ENCODE assay signal across 12 cellular contexts in the genomic region with DNA sequence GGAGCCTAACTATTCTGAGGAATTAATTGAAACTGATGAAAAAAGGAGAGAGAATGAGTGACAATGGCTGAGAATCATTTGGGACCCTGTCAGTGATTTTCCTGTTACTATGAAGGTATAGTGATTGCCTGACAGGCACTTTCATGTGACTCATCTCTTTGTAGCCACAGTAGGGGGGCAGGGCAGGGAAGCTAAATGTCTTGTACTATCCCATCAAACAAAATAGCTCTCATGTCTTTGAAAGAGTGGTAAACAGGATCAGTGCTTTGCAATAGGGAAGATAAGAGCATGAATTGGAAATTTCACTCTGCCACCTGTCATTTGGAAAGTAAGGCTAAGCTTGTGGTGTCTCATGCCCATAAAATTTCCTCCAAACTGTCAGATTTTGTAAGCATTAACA.
DNase-seq lines count a peak whose midpoint lies in the region; ATAC-seq and TF ChIP-seq lines count a peak whose summit lies in the region.
"Had no signal": no experiment of that assay in that cellular context is flagged by ENCODE, and none has a peak within 500 bp of the region (broad histone marks: within the 10 kb centered on the region; RNA-seq: fewer than 3 reads in every experiment).

No MANE protein-coding gene starts in this region.

- peaks cover 31% of the 10 kb centered on the region for H3K4me1 Mint-ChIP-seq in activated CD4-positive, alpha-beta T cell treated with anti-CD3 and anti-CD28 coated beads, Interleukin-2, amount 10 ng/mL, durations not matched to agents 24 days and 14 days
- H3K4me1 Mint-ChIP-seq in immature natural killer cell (peaks cover 2 to 16% of the 10 kb centered on the region in 2 donors), neural progenitor cell (peaks cover 22% of the 10 kb centered on the region)

- no peaks in the 10 kb centered on the region for H3F3A ChIP-seq in neural progenitor cell (ENCODE audit: low read depth)

- H3K4ac ChIP-seq in IMR-90 (ENCODE audit: low read depth, low read length) = no peak overlapping the region

- dilution Hi-C loops in IMR-90 (cut with HindIII; ENCODE audit: low sequenced_read_pairs, unreplicated experiment) = no loop called here

- DNase-seq in Caki2 (ENCODE audit: low read depth) = peak; percentile 30
- peak; percentile 79 for DNase-seq in IMR-90
- DNase-seq in activated CD4-positive, alpha-beta T cell treated with anti-CD3 and anti-CD28 coated beads, Interleukin-2, amount 10 ng/mL, durations not matched to agents 24 days and 14 days = no peak
- peak; percentile 41 for DNase-seq in glomerular visceral epithelial cell (ENCODE audit: extremely low spot score)
- no peak for DNase-seq in globus pallidus (ENCODE audit: low spot score)
- DNase-seq in immature natural killer cell = no peak
- no peak for DNase-seq in neural progenitor cell (ENCODE audit: low spot score)
- DNase-seq: DMS79 treated with DMSO at 0.1 percent for 48 hours, NCI-H1436 treated with DMSO at 0.1 percent for 48 hours, ovary had no signal

- peaks cover 15% of the 10 kb centered on the region for H3K9me1 ChIP-seq in IMR-90 (ENCODE audit: insufficient read depth, low read length)

- ATAC-seq in IMR-90 (ENCODE audit: low read depth) (peak; percentile 57), GM19351 (IDR thresholded peaks at IDR 0.05; ENCODE audit: unreplicated experiment) (no peak)

- H3K27ac Mint-ChIP-seq in activated CD4-positive, alpha-beta T cell treated with anti-CD3 and anti-CD28 coated beads, Interleukin-2, amount 10 ng/mL, durations not matched to agents 24 days and 14 days = peak overlapping the region; percentile 30
- H3K27ac Mint-ChIP-seq in immature natural killer cell = peak overlapping the region in 1 of 6 donors; percentile 1
- H3K27ac Mint-ChIP-seq in neural progenitor cell = no peak overlapping the region
- H3K27ac Mint-ChIP-seq: activated T-helper 1 cell treated with anti-CD3 and anti-CD28 coated beads, Interleukin-12 subunit alpha, Interleukin-12 subunit beta, Interleukin-2, Interleukin-4 antibody, amounts not matched to agents 30 ng/mL and 10 ng/mL and 1 ng/mL, durations not matched to agents 14 hours and 24 hours and 36 hours had no signal

- BruUV-seq in IMR-90 (replicated peaks; lab: Mats Ljungman, UMichigan) = no TSS peak

- no peak overlapping the region for H3K14ac ChIP-seq in IMR-90 (replicated peaks; ENCODE audit: low read depth, low read length)

- no peak overlapping the region for H2BK20ac ChIP-seq in IMR-90 (ENCODE audit: low read depth, low read length)

- TF ChIP-seq CTCF in IMR-90 (conservative IDR thresholded peaks at IDR 0.05; ENCODE audit: low read depth, low read length) (no peak), neural progenitor cell (IDR thresholded peaks at IDR 0.05) (no peak)

- H3K36me3 Mint-ChIP-seq in activated CD4-positive, alpha-beta T cell treated with anti-CD3 and anti-CD28 coated beads, Interleukin-2, amount 10 ng/mL, durations not matched to agents 24 days and 14 days (ENCODE audit: low read depth) = peaks cover 63% of the 10 kb centered on the region
- peaks cover 20 to 51% (median 49%) of the 10 kb centered on the region in 3 donors for H3K36me3 Mint-ChIP-seq in immature natural killer cell
- H3K36me3 Mint-ChIP-seq in neural progenitor cell = peaks cover 6% of the 10 kb centered on the region

- H3K27me3 Mint-ChIP-seq in activated CD4-positive, alpha-beta T cell treated with anti-CD3 and anti-CD28 coated beads, Interleukin-2, amount 10 ng/mL, durations not matched to agents 24 days and 14 days = no peaks in the 10 kb centered on the region
- peaks cover 0 to 2% (median 0%) of the 10 kb centered on the region in 3 donors for H3K27me3 Mint-ChIP-seq in immature natural killer cell (ENCODE audit: low read depth in 3 of 3)
- peaks cover 2% of the 10 kb centered on the region for H3K27me3 Mint-ChIP-seq in neural progenitor cell (ENCODE audit: insufficient read depth, low read depth)

- H3K27ac ChIP-seq in IMR-90 (ENCODE audit: insufficient read depth, low read length) (no peak overlapping the region), neural progenitor cell (no peak overlapping the region)
- H3K27ac ChIP-seq: ovary had no signal

- H2BK120ac ChIP-seq in IMR-90 (ENCODE audit: low read depth, low read length) = no peak overlapping the region

- in situ Hi-C loops in Caki2 (cut with HindIII; ENCODE audit: low pct_unique_long_range_greater_than_20kb, low sequenced_read_pairs) (no loop called here), IMR-90 (cut with MboI; ENCODE audit: low sequenced_read_pairs) (no loop called here)

- no peak overlapping the region for H3K4me2 ChIP-seq in IMR-90 (ENCODE audit: low read depth, low read length)
- no peak overlapping the region for H3K4me2 ChIP-seq in neural progenitor cell

- TF ChIP-seq RAD21 in IMR-90 (IDR thresholded peaks at IDR 0.05; ENCODE audit: low read length) = no peak

- H3K36me3 ChIP-seq in IMR-90 (ENCODE audit: control insufficient read depth, insufficient read depth, low read length) (peaks cover 6% of the 10 kb centered on the region), neural progenitor cell (no peaks in the 10 kb centered on the region)
- H3K36me3 ChIP-seq: ovary had no signal

- H3K27me3 ChIP-seq in IMR-90 (ENCODE audit: control insufficient read depth, insufficient read depth, low read length) (no peaks in the 10 kb centered on the region), neural progenitor cell (no peaks in the 10 kb centered on the region)
- H3K27me3 ChIP-seq: ovary had no signal

- H4K91ac ChIP-seq in IMR-90 (ENCODE audit: insufficient read depth, low read depth, low read length) = no peak overlapping the region

- TF ChIP-seq POLR2A in IMR-90 (IDR thresholded peaks at IDR 0.05; ENCODE audit: low read depth, low read length) = no peak

- POLR2A ChIA-PET in IMR-90 (lab: Charles Lee; ENCODE audit: unreplicated experiment) = no interaction called here

- H2AFZ ChIP-seq in IMR-90 (replicated peaks; ENCODE audit: low read length, poor library complexity) = no peak overlapping the region
- no peak overlapping the region for H2AFZ ChIP-seq in neural progenitor cell (replicated peaks)

- H2AK9ac ChIP-seq in IMR-90 (replicated peaks; ENCODE audit: low read depth, low read length, poor library complexity) = no peak overlapping the region

- H4K20me1 ChIP-seq in IMR-90 (ENCODE audit: insufficient read depth, low read length) (no peaks in the 10 kb centered on the region), neural progenitor cell (ENCODE audit: low read depth) (no peaks in the 10 kb centered on the region)

- CTCF ChIA-PET in IMR-90 (lab: Yijun Ruan, JAX) = interaction anchor here (0.7 to 1.5 kb wide), 2 partner anchors 128 to 214 kb away, joined by 3 to 11 read pairs; no protein-coding TSS in a partner anchor

- H3K79me1 ChIP-seq in IMR-90 (ENCODE audit: low read depth in 1 of 2, low read length in 2 of 2) = peaks cover 16 to 36% of the 10 kb centered on the region in 2 experiments; a peak in 3 of 4 replicates

- H2BK5ac ChIP-seq in IMR-90 (ENCODE audit: low read depth, low read length, poor library complexity, severe bottlenecking) = peak overlapping the region; percentile 17

- no peak overlapping the region for H4K8ac ChIP-seq in IMR-90 (ENCODE audit: low read depth in 2 of 2, low read length in 2 of 2)

- H3K9me3 Mint-ChIP-seq in activated CD4-positive, alpha-beta T cell treated with anti-CD3 and anti-CD28 coated beads, Interleukin-2, amount 10 ng/mL, durations not matched to agents 24 days and 14 days = no peaks in the 10 kb centered on the region
- H3K9me3 Mint-ChIP-seq in immature natural killer cell (peaks cover 0 to 2% (median 0%) of the 10 kb centered on the region in 6 donors), neural progenitor cell (no peaks in the 10 kb centered on the region)
- H3K9me3 Mint-ChIP-seq: activated T-helper 1 cell treated with anti-CD3 and anti-CD28 coated beads, Interleukin-12 subunit alpha, Interleukin-12 subunit beta, Interleukin-2, Interleukin-4 antibody, amounts not matched to agents 30 ng/mL and 10 ng/mL and 1 ng/mL, durations not matched to agents 14 hours and 24 hours and 36 hours had no signal

- no peak overlapping the region for H3K18ac ChIP-seq in IMR-90 (ENCODE audit: low read depth, low read length)

- H3K56ac ChIP-seq in IMR-90 (ENCODE audit: extremely low read depth, insufficient read depth, low read length) = no peak overlapping the region

- H3K4me1 ChIP-seq in IMR-90 (ENCODE audit: control insufficient read depth, insufficient read depth, low read length) (peaks cover 11% of the 10 kb centered on the region), neural progenitor cell (peaks cover 9% of the 10 kb centered on the region)

- intact Hi-C loops in IMR-90 (cut with micrococcal nuclease) = no loop called here
- intact Hi-C loops in activated CD4-positive, alpha-beta T cell treated with anti-CD3 and anti-CD28 coated beads, Interleukin-2, amount 10 ng/mL, durations not matched to agents 24 days and 14 days (cut with micrococcal nuclease) = no loop called here

- H2AK5ac ChIP-seq in IMR-90 (ENCODE audit: low read depth, low read length) = no peak overlapping the region

- no peak overlapping the region for H3K9ac ChIP-seq in IMR-90 (ENCODE audit: low read depth, low read length)
- no peak overlapping the region for H3K9ac ChIP-seq in neural progenitor cell

- H3K9me3 ChIP-seq in IMR-90 (ENCODE audit: control insufficient read depth, insufficient read depth, low read length) (no peaks in the 10 kb centered on the region), neural progenitor cell (ENCODE audit: low read depth) (no peaks in the 10 kb centered on the region)
- H3K9me3 ChIP-seq: ovary had no signal

- H3K4me3 ChIP-seq in IMR-90 (ENCODE audit: insufficient read depth, low read depth, low read length) = no peak overlapping the region
- no peak overlapping the region for H3K4me3 ChIP-seq in neural progenitor cell
- H3K4me3 ChIP-seq: ovary had no signal

- H3K23ac ChIP-seq in IMR-90 (ENCODE audit: low read depth, low read length) = no peak overlapping the region

- H3K79me2 ChIP-seq in neural progenitor cell (ENCODE audit: low read depth) = no peaks in the 10 kb centered on the region

- H3K4me3 Mint-ChIP-seq in activated CD4-positive, alpha-beta T cell treated with anti-CD3 and anti-CD28 coated beads, Interleukin-2, amount 10 ng/mL, durations not matched to agents 24 days and 14 days = no peak overlapping the region
- H3K4me3 Mint-ChIP-seq in immature natural killer cell (no peak overlapping the region), neural progenitor cell (no peak overlapping the region)
- H3K4me3 Mint-ChIP-seq: activated T-helper 1 cell treated with anti-CD3 and anti-CD28 coated beads, Interleukin-12 subunit alpha, Interleukin-12 subunit beta, Interleukin-2, Interleukin-4 antibody, amounts not matched to agents 30 ng/mL and 10 ng/mL and 1 ng/mL, durations not matched to agents 14 hours and 24 hours and 36 hours had no signal

- no peak overlapping the region for H2BK15ac ChIP-seq in IMR-90 (ENCODE audit: low read depth, low read length)

- H4K5ac ChIP-seq in IMR-90 (ENCODE audit: low read depth, low read length) = no peak overlapping the region

TF ChIP-seq in IMR-90, 13 proteins besides CTCF, POLR2A, EP300 and RAD21:
- TF ChIP-seq MAZ (IDR thresholded peaks at IDR 0.05; ENCODE audit: borderline replicate concordance, low read depth, low read length) = no peak
- TF ChIP-seq FOS (IDR thresholded peaks at IDR 0.05; ENCODE audit: low read depth, low read length) = peak; percentile 47; the same call in 1 of the 2 replicates
- TF ChIP-seq RCOR1 (IDR thresholded peaks at IDR 0.05; ENCODE audit: insufficient replicate concordance, low read length) = peak; percentile 9

Comparison
In these comparisons a context has a peak if more than half of its experiments do, and no peak if none do; other contexts are left out.
1. DNase-seq: peak in Caki2 (single experiment), IMR-90 (single experiment) and glomerular visceral epithelial cell (single experiment); none in activated CD4-positive, alpha-beta T cell treated with anti-CD3 and anti-CD28 coated beads, Interleukin-2, amount 10 ng/mL, durations not matched to agents 24 days and 14 days (single experiment), globus pallidus (single experiment), immature natural killer cell (0 of 3) and neural progenitor cell (single experiment).